Comparison of ENCODE assay signal across 9 cellular contexts in the genomic region with DNA sequence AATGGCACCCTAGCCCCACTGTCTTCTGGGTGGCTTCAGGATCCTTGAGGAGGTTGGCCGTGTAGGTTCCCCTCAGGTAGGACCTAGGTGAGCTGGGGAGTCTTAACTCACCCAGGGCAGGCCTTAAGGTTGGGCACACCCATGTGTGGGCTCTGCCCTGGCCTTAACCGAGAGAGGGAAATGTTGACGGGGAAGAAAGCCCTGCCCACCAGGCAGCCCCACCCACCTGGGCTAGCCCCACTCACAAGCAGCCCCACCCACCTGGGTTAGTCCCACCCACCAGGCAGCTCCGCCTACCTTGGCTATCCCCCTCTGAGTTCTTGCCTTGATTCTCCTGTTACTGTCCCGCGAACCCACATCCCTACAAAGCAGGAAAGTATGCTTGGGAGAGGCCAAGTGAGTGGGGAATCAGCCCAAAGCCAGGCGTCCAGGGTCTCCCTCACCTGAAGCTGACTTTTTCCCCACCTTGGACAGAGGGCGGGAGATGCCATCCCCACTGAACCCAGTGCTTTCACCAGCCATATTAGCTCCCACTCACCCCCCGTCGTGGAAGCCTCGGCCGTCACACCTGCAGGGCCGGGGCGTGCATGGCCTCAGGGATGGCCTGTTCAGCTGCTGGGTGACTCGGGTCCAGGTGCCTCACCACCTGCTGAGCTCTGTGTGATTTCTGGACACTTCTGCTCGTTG. TPM values are rescaled to one million over a fixed set of nuclear protein-coding genes. Genes with fewer than 3 reads are reported as not detected.
A peak's percentile ranks its signal among the peaks of the same experiment; 100 is the strongest.
DNase-seq lines count a peak whose midpoint lies in the region; ATAC-seq and TF ChIP-seq lines count a peak whose summit lies in the region.
"Had no signal": no experiment of that assay in that cellular context is flagged by ENCODE, and none has a peak within 500 bp of the region (broad histone marks: within the 10 kb centered on the region; RNA-seq: fewer than 3 reads in every experiment).

MYEOV (plus strand) TSS at position 337 of the 687 bp plus-strand sequence. CDS start 1,200 bp downstream, outside the sequence.

- POLR2A ChIA-PET in RWPE1 (lab: Yijun Ruan, JAX; ENCODE audit: low non-redundant PET): interaction anchor here (1.4 kb wide), 1 partner anchor 345 kb away, joined by 4 read pairs; no protein-coding TSS in a partner anchor

- TF ChIP-seq CTCF in RWPE1 (conservative IDR thresholded peaks at IDR 0.05; ENCODE audit: low read depth): no peak
- TF ChIP-seq CTCF in choroid plexus epithelial cell (conservative IDR thresholded peaks at IDR 0.05; ENCODE audit: low read depth, low read length): no peak

- H3K4me3 ChIP-seq in choroid plexus epithelial cell (ENCODE audit: low read depth, low read length): no peak within 1 kb of the TSS

- H3K27me3 Mint-ChIP-seq in activated CD8-positive, alpha-beta memory T cell treated with anti-CD3 and anti-CD28 coated beads, Interleukin-2, amount 10 ng/mL, durations not matched to agents 7 days and 5 days: peaks cover 9% of the 10 kb centered on the region
- no peaks in the 10 kb centered on the region for H3K27me3 Mint-ChIP-seq in stimulated activated memory B cell treated with anti-CD40 and anti-IgM and Interleukin-4, amounts not matched to agents 10 μg/mL and 1 μg/mL and 100 μg/mL, for 72 hours

- in situ Hi-C loops in KBM-7 (cut with MboI; ENCODE audit: low pct_unique_long_range_greater_than_20kb, low sequenced_read_pairs): loop anchor here (10.0 kb wide), 1 partner anchor 341 kb away; no protein-coding TSS in a partner anchor

- H3K27ac ChIP-seq in RWPE1: peak within 1 kb of the TSS; percentile 38

- peak; percentile 14 for ATAC-seq in activated CD8-positive, alpha-beta memory T cell treated with anti-CD3 and anti-CD28 coated beads, Interleukin-2, amount 10 ng/mL, durations not matched to agents 7 days and 5 days
- no peak for ATAC-seq in stimulated activated memory B cell treated with anti-CD40 and anti-IgM and Interleukin-4, amounts not matched to agents 10 μg/mL and 1 μg/mL and 100 μg/mL, for 72 hours
- no peak for ATAC-seq in HG03342 (IDR thresholded peaks at IDR 0.05; ENCODE audit: unreplicated experiment)
- ATAC-seq: CD8-positive, alpha-beta T cell had no signal

- CTCF ChIA-PET in activated CD8-positive, alpha-beta memory T cell treated with anti-CD3 and anti-CD28 coated beads, Interleukin-2, amount 10 ng/mL, durations not matched to agents 7 days and 5 days (lab: Charles Lee): interaction anchor here (1.3 to 3.0 kb wide), 3 partner anchors 349 to 376 kb away, joined by 4 to 18 read pairs (median 5); no protein-coding TSS in a partner anchor
- CTCF ChIA-PET in RWPE1 (lab: Yijun Ruan, JAX): interaction anchor here (0.6 kb wide), 2 partner anchors 454 to 617 kb away, joined by 3 to 4 read pairs; no protein-coding TSS in a partner anchor

- H3K36me3 Mint-ChIP-seq in activated CD8-positive, alpha-beta memory T cell treated with anti-CD3 and anti-CD28 coated beads, Interleukin-2, amount 10 ng/mL, durations not matched to agents 7 days and 5 days: peaks cover 2% of the 10 kb centered on the region
- H3K36me3 Mint-ChIP-seq in stimulated activated memory B cell treated with anti-CD40 and anti-IgM and Interleukin-4, amounts not matched to agents 10 μg/mL and 1 μg/mL and 100 μg/mL, for 72 hours: no peaks in the 10 kb centered on the region
- H3K36me3 Mint-ChIP-seq: CD8-positive, alpha-beta T cell had no signal

- H3K9me3 Mint-ChIP-seq in activated CD8-positive, alpha-beta memory T cell treated with anti-CD3 and anti-CD28 coated beads, Interleukin-2, amount 10 ng/mL, durations not matched to agents 7 days and 5 days (ENCODE audit: low read depth): no peaks in the 10 kb centered on the region
- H3K9me3 Mint-ChIP-seq in stimulated activated memory B cell treated with anti-CD40 and anti-IgM and Interleukin-4, amounts not matched to agents 10 μg/mL and 1 μg/mL and 100 μg/mL, for 72 hours: no peaks in the 10 kb centered on the region
- H3K9me3 Mint-ChIP-seq: CD8-positive, alpha-beta T cell had no signal

- H3K27ac Mint-ChIP-seq in activated CD8-positive, alpha-beta memory T cell treated with anti-CD3 and anti-CD28 coated beads, Interleukin-2, amount 10 ng/mL, durations not matched to agents 7 days and 5 days: no peak within 1 kb of the TSS
- H3K27ac Mint-ChIP-seq in stimulated activated memory B cell treated with anti-CD40 and anti-IgM and Interleukin-4, amounts not matched to agents 10 μg/mL and 1 μg/mL and 100 μg/mL, for 72 hours: no peak within 1 kb of the TSS
- H3K27ac Mint-ChIP-seq: CD8-positive, alpha-beta T cell had no signal

- peak; percentile 63 for DNase-seq in activated CD8-positive, alpha-beta memory T cell treated with anti-CD3 and anti-CD28 coated beads, Interleukin-2, amount 10 ng/mL, durations not matched to agents 7 days and 5 days
- no peak for DNase-seq in activated CD8-positive, alpha-beta memory T cell treated with anti-CD3 and anti-CD28 coated beads, Interleukin-2, amount 50 U/mL, for 48 hours
- DNase-seq in RWPE1 (ENCODE audit: low spot score) (peak; percentile 87), choroid plexus epithelial cell (ENCODE audit: low read depth) (peak; percentile 51), KBM-7 (no peak)
- peak; percentile 56 for DNase-seq in stimulated activated CD4-positive, alpha-beta T cell treated with anti-CD3 and anti-CD28 coated beads, Interleukin-1b, Interleukin-23, amount 100 ng/mL, for 48 hours

- H3K4me3 Mint-ChIP-seq in activated CD8-positive, alpha-beta memory T cell treated with anti-CD3 and anti-CD28 coated beads, Interleukin-2, amount 10 ng/mL, durations not matched to agents 7 days and 5 days: no peak within 1 kb of the TSS
- H3K4me3 Mint-ChIP-seq in stimulated activated memory B cell treated with anti-CD40 and anti-IgM and Interleukin-4, amounts not matched to agents 10 μg/mL and 1 μg/mL and 100 μg/mL, for 72 hours: no peak within 1 kb of the TSS
- H3K4me3 Mint-ChIP-seq: CD8-positive, alpha-beta T cell had no signal

- peaks cover 35% of the 10 kb centered on the region for H3K4me1 Mint-ChIP-seq in activated CD8-positive, alpha-beta memory T cell treated with anti-CD3 and anti-CD28 coated beads, Interleukin-2, amount 10 ng/mL, durations not matched to agents 7 days and 5 days
- H3K4me1 Mint-ChIP-seq in stimulated activated memory B cell treated with anti-CD40 and anti-IgM and Interleukin-4, amounts not matched to agents 10 μg/mL and 1 μg/mL and 100 μg/mL, for 72 hours: peaks cover 58% of the 10 kb centered on the region

RNA-seq across cellular contexts. Expression of gene MYEOV, which starts in this region (rescaled TPM):
- not detected for total RNA-seq in activated CD8-positive, alpha-beta memory T cell treated with anti-CD3 and anti-CD28 coated beads, Interleukin-2, amount 10 ng/mL, durations not matched to agents 7 days and 5 days

Comparison
In these comparisons a context has a peak if more than half of its experiments do, and no peak if none do; other contexts are left out.
1. Peak in DNase-seq and ATAC-seq in activated CD8-positive, alpha-beta memory T cell treated with anti-CD3 and anti-CD28 coated beads, Interleukin-2, amount 10 ng/mL, durations not matched to agents 7 days and 5 days; RNA of the gene not detected or under 1 TPM.
2. DNase-seq: peak in RWPE1 (single experiment), choroid plexus epithelial cell (single experiment) and stimulated activated CD4-positive, alpha-beta T cell treated with anti-CD3 and anti-CD28 coated beads, Interleukin-1b, Interleukin-23, amount 100 ng/mL, for 48 hours (single experiment); none in activated CD8-positive, alpha-beta memory T cell treated with anti-CD3 and anti-CD28 coated beads, Interleukin-2, amount 50 U/mL, for 48 hours (single experiment) and KBM-7 (single experiment).